In the genomic region with DNA sequence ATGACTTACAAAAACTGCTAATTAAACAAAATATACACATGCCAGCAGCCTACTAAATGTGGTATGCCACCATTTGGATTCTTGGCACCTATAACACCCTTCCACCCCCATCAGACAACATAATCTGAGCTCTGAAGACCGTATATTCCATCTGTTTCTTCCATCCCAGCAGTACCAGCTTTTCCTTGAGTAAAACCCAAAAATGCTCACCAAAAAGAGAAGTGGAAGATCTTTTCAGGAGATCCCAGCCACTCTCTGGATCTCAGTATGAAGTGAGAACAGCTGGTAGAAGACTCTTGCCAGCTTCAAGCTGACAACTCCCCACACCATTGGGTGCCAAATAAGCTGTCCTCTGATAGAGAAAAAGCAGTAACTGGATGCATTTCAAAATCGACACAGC, we compare ENCODE assay signal across 25 cellular contexts. TPM values are rescaled to one million over a fixed set of nuclear protein-coding genes. Genes with fewer than 3 reads are reported as not detected.
DNase-seq lines count a peak whose midpoint lies in the region; ATAC-seq lines count a peak whose summit lies in the region.
"Had no signal": no experiment of that assay in that cellular context is flagged by ENCODE, and none has a peak within 500 bp of the region (broad histone marks: within the 10 kb centered on the region; RNA-seq: fewer than 3 reads in every experiment).

No MANE protein-coding gene starts in this region.

- no peaks in the 10 kb centered on the region for H3K27me3 Mint-ChIP-seq in activated T-cell treated with anti-CD3 and anti-CD28 coated beads, Interleukin-2, amount 50 U/mL, for 72 hours (ENCODE audit: low read depth)
- H3K27me3 Mint-ChIP-seq: CD4-positive, alpha-beta memory T cell; CD4-positive, CD25-positive, alpha-beta regulatory T cell had no signal

- H3K27ac Mint-ChIP-seq in activated T-cell treated with anti-CD3 and anti-CD28 coated beads, Interleukin-2, amount 50 U/mL, for 72 hours: no peak overlapping the region
- H3K27ac Mint-ChIP-seq: CD14-positive monocyte; CD4-positive, alpha-beta memory T cell; CD4-positive, CD25-positive, alpha-beta regulatory T cell; CD8-positive, alpha-beta memory T cell had no signal

- H3K4me1 Mint-ChIP-seq in activated T-cell treated with anti-CD3 and anti-CD28 coated beads, Interleukin-2, amount 50 U/mL, for 72 hours (ENCODE audit: low read depth): no peaks in the 10 kb centered on the region
- H3K4me1 Mint-ChIP-seq: CD14-positive monocyte; CD4-positive, alpha-beta memory T cell; CD4-positive, CD25-positive, alpha-beta regulatory T cell; CD8-positive, alpha-beta memory T cell had no signal

- peaks cover 9 to 13% of the 10 kb centered on the region in 2 donors for H3K9me3 Mint-ChIP-seq in activated T-cell treated with anti-CD3 and anti-CD28 coated beads, Interleukin-2, amount 50 U/mL, for 72 hours

- DNase-seq in Ammon's horn (ENCODE audit: low spot score) (peak; percentile 44), middle frontal gyrus (ENCODE audit: extremely low spot score, low spot score) (peak; percentile 46), superior temporal gyrus (ENCODE audit: extremely low spot score) (peak; percentile 68), NCI-H187 treated with DMSO at 0.1 percent for 48 hours (lab: John Stamatoyannopoulos, UW) (no peak)
- no peak for DNase-seq in activated T-cell treated with anti-CD3 and anti-CD28 coated beads, Interleukin-2, amount 50 U/mL, for 72 hours
- DNase-seq: AML-193; BE2C; C1 segment of cervical spinal cord; CD4-positive, alpha-beta memory T cell; CD4-positive, CD25-positive, alpha-beta regulatory T cell; CD8-positive, alpha-beta memory T cell; COR-L47; DMS 273 treated with DMSO at 0.1 percent for 48 hours; DMS153; DMS53; DMS79; DND-41; EL; GDM1 had no signal

- H3K4me3 Mint-ChIP-seq in activated T-cell treated with anti-CD3 and anti-CD28 coated beads, Interleukin-2, amount 50 U/mL, for 72 hours: no peak overlapping the region
- H3K4me3 Mint-ChIP-seq: CD14-positive monocyte; CD4-positive, alpha-beta memory T cell; CD4-positive, CD25-positive, alpha-beta regulatory T cell; CD8-positive, alpha-beta memory T cell had no signal

- no peak for ATAC-seq in activated T-cell treated with anti-CD3 and anti-CD28 coated beads, Interleukin-2, amount 50 U/mL, for 72 hours (replicated peaks in 1 of 2)
- ATAC-seq: A549, GM12878 had no signal

- H3K36me3 Mint-ChIP-seq in activated T-cell treated with anti-CD3 and anti-CD28 coated beads, Interleukin-2, amount 50 U/mL, for 72 hours (ENCODE audit: insufficient read depth in 2 of 2): peaks cover 0 to 2% of the 10 kb centered on the region in 2 donors
- H3K36me3 Mint-ChIP-seq: CD14-positive monocyte; CD4-positive, alpha-beta memory T cell; CD4-positive, CD25-positive, alpha-beta regulatory T cell; CD8-positive, alpha-beta memory T cell had no signal

RNA-seq across cellular contexts. Expression of a gene that starts 22.6 kb away (rescaled TPM):
- not detected for total RNA-seq in activated T-cell treated with anti-CD3 and anti-CD28 coated beads, Interleukin-2, amount 50 U/mL, for 72 hours
- total RNA-seq: A172; CD4-positive, alpha-beta memory T cell; CD4-positive, CD25-positive, alpha-beta regulatory T cell; CD8-positive, alpha-beta memory T cell; Daoy; G401 had no signal

RNA-seq across cellular contexts. Expression of a gene that starts 39.7 kb away (rescaled TPM):
- not detected for total RNA-seq in activated T-cell treated with anti-CD3 and anti-CD28 coated beads, Interleukin-2, amount 50 U/mL, for 72 hours
- total RNA-seq: A172; CD4-positive, alpha-beta memory T cell; CD4-positive, CD25-positive, alpha-beta regulatory T cell; CD8-positive, alpha-beta memory T cell; Daoy; G401 had no signal

RNA-seq across cellular contexts. Expression of a gene that starts 55.1 kb away (rescaled TPM):
- not detected for total RNA-seq in activated T-cell treated with anti-CD3 and anti-CD28 coated beads, Interleukin-2, amount 50 U/mL, for 72 hours
- total RNA-seq: A172; CD4-positive, alpha-beta memory T cell; CD4-positive, CD25-positive, alpha-beta regulatory T cell; CD8-positive, alpha-beta memory T cell; G401 had no signal

Comparison
In these comparisons a context has a peak if more than half of its experiments do, and no peak if none do; other contexts are left out.
1. DNase-seq: peak in Ammon's horn (single experiment), middle frontal gyrus (single experiment) and superior temporal gyrus (single experiment); none in activated T-cell treated with anti-CD3 and anti-CD28 coated beads, Interleukin-2, amount 50 U/mL, for 72 hours (0 of 2) and NCI-H187 treated with DMSO at 0.1 percent for 48 hours (single experiment).